ENCODE assay signal across 17 cellular contexts in the genomic region with DNA sequence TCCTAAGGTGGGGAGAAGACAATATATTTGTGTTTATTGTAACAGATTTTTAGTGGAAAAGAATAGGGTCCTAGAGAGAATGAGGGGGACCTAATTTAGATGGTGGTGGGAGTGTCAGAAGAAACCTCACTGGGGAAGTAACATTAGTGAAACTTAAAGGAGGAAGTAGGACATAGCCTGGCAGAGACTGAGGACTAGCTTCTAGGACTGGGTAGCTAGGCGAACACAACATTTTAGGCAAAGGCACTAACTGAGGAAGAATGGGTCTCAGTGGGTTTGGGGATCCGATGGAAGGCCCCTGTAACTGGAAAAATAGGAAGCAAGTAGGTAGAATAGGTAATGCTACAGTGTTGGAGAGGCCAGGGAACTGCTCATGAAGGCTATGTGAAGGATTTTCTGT. TPM values are rescaled to one million over a fixed set of nuclear protein-coding genes. Genes with fewer than 3 reads are reported as not detected.
DNase-seq lines count a peak whose midpoint lies in the region; ATAC-seq lines count a peak whose summit lies in the region.
"Had no signal": no experiment of that assay in that cellular context is flagged by ENCODE, and none has a peak within 500 bp of the region (broad histone marks: within the 10 kb centered on the region; RNA-seq: fewer than 3 reads in every experiment).

No MANE protein-coding gene starts in this region.

- DNase-seq in T-helper 1 cell (no peak), NOMO-1 treated with DMSO at 0.1 percent for 48 hours (lab: John Stamatoyannopoulos, UW; ENCODE audit: unreplicated experiment) (peak; percentile 86), NCI-H146 (lab: John Stamatoyannopoulos, UW) (no peak), H7 (no peak)
- DNase-seq in central memory CD8-positive, alpha-beta T cell (ENCODE audit: low spot score in 2 of 2) = no peak
- DNase-seq in activated CD4-positive, alpha-beta T cell treated with anti-CD3 and anti-CD28 coated beads for 4 hours = no peak
- DNase-seq: 8988T; CD8-positive, alpha-beta memory T cell; EL; NCI-H774; stimulated activated CD4-positive, alpha-beta T cell treated with anti-CD3 and anti-CD28 coated beads, Interleukin-12 subunit alpha, Interleukin-12 subunit beta, amount 100 ng/mL, for 4 hours; WERI-Rb-1 had no signal

- H3K9me3 Mint-ChIP-seq in T-helper 1 cell treated with Interleukin-12 subunit alpha and Interleukin-12 subunit beta and Interleukin-4 antibody, amounts not matched to agents 30 μg/mL and 1 μg/mL, for 36 hours = no peaks in the 10 kb centered on the region
- H3K9me3 Mint-ChIP-seq in central memory CD8-positive, alpha-beta T cell = no peaks in the 10 kb centered on the region
- no peaks in the 10 kb centered on the region for H3K9me3 Mint-ChIP-seq in stimulated activated memory B cell treated with anti-CD40 and anti-IgM and Interleukin-4, amounts not matched to agents 10 μg/mL and 1 μg/mL and 100 μg/mL, for 72 hours
- H3K9me3 Mint-ChIP-seq: CD8-positive, alpha-beta memory T cell had no signal

- H3K36me3 Mint-ChIP-seq in T-helper 1 cell treated with Interleukin-12 subunit alpha and Interleukin-12 subunit beta and Interleukin-4 antibody, amounts not matched to agents 30 μg/mL and 1 μg/mL, for 36 hours (ENCODE audit: low read depth) = peaks cover 26% of the 10 kb centered on the region
- H3K36me3 Mint-ChIP-seq in central memory CD8-positive, alpha-beta T cell (ENCODE audit: insufficient read depth) = peaks cover 23% of the 10 kb centered on the region
- peaks cover 13% of the 10 kb centered on the region for H3K36me3 Mint-ChIP-seq in stimulated activated memory B cell treated with anti-CD40 and anti-IgM and Interleukin-4, amounts not matched to agents 10 μg/mL and 1 μg/mL and 100 μg/mL, for 72 hours

- peaks cover 25% of the 10 kb centered on the region for H3K4me1 Mint-ChIP-seq in T-helper 1 cell treated with Interleukin-12 subunit alpha and Interleukin-12 subunit beta and Interleukin-4 antibody, amounts not matched to agents 30 μg/mL and 1 μg/mL, for 36 hours (ENCODE audit: low read depth)
- peaks cover 15% of the 10 kb centered on the region for H3K4me1 Mint-ChIP-seq in central memory CD8-positive, alpha-beta T cell
- H3K4me1 Mint-ChIP-seq in stimulated activated memory B cell treated with anti-CD40 and anti-IgM and Interleukin-4, amounts not matched to agents 10 μg/mL and 1 μg/mL and 100 μg/mL, for 72 hours = peaks cover 35% of the 10 kb centered on the region

- no peaks in the 10 kb centered on the region for H3K27me3 ChIP-seq in H7 (ENCODE audit: control insufficient read depth, insufficient read depth, low read length)
- H3K27me3 ChIP-seq: SJSA1 had no signal

- H3K27ac Mint-ChIP-seq in T-helper 1 cell treated with Interleukin-12 subunit alpha and Interleukin-12 subunit beta and Interleukin-4 antibody, amounts not matched to agents 30 μg/mL and 1 μg/mL, for 36 hours = peak overlapping the region; percentile 31
- peak overlapping the region; percentile 61 for H3K27ac Mint-ChIP-seq in central memory CD8-positive, alpha-beta T cell (ENCODE audit: low read depth)
- peak overlapping the region; percentile 68 for H3K27ac Mint-ChIP-seq in stimulated activated memory B cell treated with anti-CD40 and anti-IgM and Interleukin-4, amounts not matched to agents 10 μg/mL and 1 μg/mL and 100 μg/mL, for 72 hours

- no peak for ATAC-seq in central memory CD8-positive, alpha-beta T cell (replicated peaks; ENCODE audit: extremely low read depth, poor library complexity, severe bottlenecking)
- ATAC-seq in stimulated activated memory B cell treated with anti-CD40 and anti-IgM and Interleukin-4, amounts not matched to agents 10 μg/mL and 1 μg/mL and 100 μg/mL, for 72 hours = no peak

- H3K4me3 Mint-ChIP-seq in T-helper 1 cell treated with Interleukin-12 subunit alpha and Interleukin-12 subunit beta and Interleukin-4 antibody, amounts not matched to agents 30 μg/mL and 1 μg/mL, for 36 hours = no peak overlapping the region
- H3K4me3 Mint-ChIP-seq in central memory CD8-positive, alpha-beta T cell = no peak overlapping the region
- H3K4me3 Mint-ChIP-seq in stimulated activated memory B cell treated with anti-CD40 and anti-IgM and Interleukin-4, amounts not matched to agents 10 μg/mL and 1 μg/mL and 100 μg/mL, for 72 hours = no peak overlapping the region

- H3K27me3 Mint-ChIP-seq in T-helper 1 cell treated with Interleukin-12 subunit alpha and Interleukin-12 subunit beta and Interleukin-4 antibody, amounts not matched to agents 30 μg/mL and 1 μg/mL, for 36 hours (ENCODE audit: low read depth) = no peaks in the 10 kb centered on the region
- no peaks in the 10 kb centered on the region for H3K27me3 Mint-ChIP-seq in central memory CD8-positive, alpha-beta T cell
- H3K27me3 Mint-ChIP-seq in stimulated activated memory B cell treated with anti-CD40 and anti-IgM and Interleukin-4, amounts not matched to agents 10 μg/mL and 1 μg/mL and 100 μg/mL, for 72 hours = no peaks in the 10 kb centered on the region
- H3K27me3 Mint-ChIP-seq: CD8-positive, alpha-beta memory T cell had no signal

- peaks cover 3% of the 10 kb centered on the region for H3K36me3 ChIP-seq in H7 (replicated peaks; ENCODE audit: control insufficient read depth, insufficient read depth, low read length)
- H3K36me3 ChIP-seq: prostate gland had no signal

- H3K4me3 ChIP-seq in H7 (ENCODE audit: insufficient read depth, low read depth, low read length) = no peak overlapping the region
- H3K4me3 ChIP-seq: coronary artery, prostate gland, SJSA1 had no signal

RNA-seq across cellular contexts. Expression of a gene that starts 4.2 kb away (rescaled TPM):
- 27.7 and 28.3 TPM in 2 replicates for total RNA-seq in H7 (2014; rRNA removed; shearing (Covaris generic))

RNA-seq across cellular contexts. Expression of a gene that starts 43.6 kb away (rescaled TPM):
- total RNA-seq in H7 (2014; rRNA removed; shearing (Covaris generic)) = 1.6 and 3.0 TPM in 2 replicates
- total RNA-seq: SJSA1 had no signal

RNA-seq across cellular contexts. Expression of a gene that starts 54.7 kb away (rescaled TPM):
- total RNA-seq in H7 (2014; rRNA removed; shearing (Covaris generic)) = 31.0 and 49.8 TPM in 2 replicates

RNA-seq across cellular contexts. Expression of a gene that starts 55.0 kb away (rescaled TPM):
- 60.9 and 63.3 TPM in 2 replicates for total RNA-seq in H7 (2014; rRNA removed; shearing (Covaris generic))
